1 cellular context compared by ENCODE assay signal in the genomic region with DNA sequence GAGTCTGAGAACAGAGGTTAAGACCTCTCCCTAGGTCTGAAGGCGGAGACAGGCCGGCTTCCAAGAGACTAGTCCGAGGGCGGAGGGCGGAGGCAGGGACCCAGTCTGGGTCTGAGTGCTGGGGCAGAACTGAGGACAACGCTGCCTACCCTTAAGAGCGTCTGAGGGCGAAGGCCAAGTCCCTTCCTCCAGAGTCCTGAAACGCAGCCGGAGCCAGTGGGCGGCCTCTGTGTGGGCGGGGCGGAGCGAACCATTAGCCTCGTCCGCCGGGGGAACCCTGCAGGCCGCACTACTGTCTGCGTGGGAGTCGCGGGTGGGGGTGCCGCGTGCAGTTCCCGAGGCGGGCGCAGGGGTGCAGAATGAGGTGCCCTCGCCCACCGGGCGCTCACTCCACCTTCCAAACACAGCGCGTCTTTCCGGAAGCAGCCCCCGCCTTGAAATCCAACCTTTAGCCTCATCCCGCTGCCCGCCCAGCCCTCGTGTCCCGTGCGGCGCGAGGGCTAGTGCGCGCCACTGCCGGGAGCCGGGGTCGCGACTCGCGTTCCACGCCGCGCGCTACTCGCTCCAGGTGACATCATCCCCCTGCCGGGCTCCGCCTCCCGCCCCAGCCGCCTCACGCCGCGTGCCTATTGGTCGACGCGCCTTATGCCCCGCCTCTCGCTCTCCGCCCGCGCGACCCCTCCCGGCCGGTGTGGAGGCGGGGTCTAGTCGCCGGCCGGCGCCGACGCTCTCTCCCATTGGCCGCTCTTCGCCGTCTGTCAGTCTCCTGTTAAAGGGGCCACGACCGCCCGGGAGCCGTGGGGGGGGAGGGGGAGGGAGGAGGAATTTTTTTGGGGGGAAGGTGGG.
TF ChIP-seq lines count a peak whose summit lies in the region.

A gene with protein sequence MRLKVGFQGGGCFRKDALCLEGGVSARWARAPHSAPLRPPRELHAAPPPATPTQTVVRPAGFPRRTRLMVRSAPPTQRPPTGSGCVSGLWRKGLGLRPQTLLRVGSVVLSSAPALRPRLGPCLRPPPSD (minus strand): TSS at position 579 of the 846 bp plus-strand sequence. CDS start 121 bp downstream, at position 458.

TF ChIP-seq in K562, 482 proteins besides CTCF, POLR2A, EP300 and RAD21 (continued from another document and continues in another):
- TF ChIP-seq, protein P1, sequence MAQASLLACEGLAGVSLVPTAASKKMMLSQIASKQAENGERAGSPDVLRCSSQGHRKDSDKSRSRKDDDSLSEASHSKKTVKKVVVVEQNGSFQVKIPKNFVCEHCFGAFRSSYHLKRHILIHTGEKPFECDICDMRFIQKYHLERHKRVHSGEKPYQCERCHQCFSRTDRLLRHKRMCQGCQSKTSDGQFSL (CRISPR knock-in tag; IDR thresholded peaks at IDR 0.05): peak; percentile 89
- TF ChIP-seq, protein P1 (tag; IDR thresholded peaks at IDR 0.05): peak in 1 of 2 experiments; percentile 93; a peak in 2 of 4 replicates
- TF ChIP-seq MYC (IDR thresholded peaks at IDR 0.05; ENCODE audit: low read depth, low read length) (peak; percentile 81), MYC (CRISPR knock-in tag; IDR thresholded peaks at IDR 0.05; ENCODE audit: borderline replicate concordance, low read depth) (peak; percentile 95; the same call in 1 of the 2 replicates), HMGN3 (IDR thresholded peaks at IDR 0.05; ENCODE audit: borderline replicate concordance, extremely low read depth, insufficient read length, low read depth, low read length) (peak; percentile 87), FOXK2 (conservative IDR thresholded peaks at IDR 0.05 in 1 of 2, IDR thresholded peaks at IDR 0.05 in 1 of 2; ENCODE audit: low read depth in 2 of 2) (peak in 1 of 2 experiments; percentile 99; a peak in 2 of 4 replicates), ZNF3 (CRISPR knock-in tag; IDR thresholded peaks at IDR 0.05) (0 out of 2 replicates have a peak, but pooled peaks have one; percentile 56), STAG1 (CRISPR knock-in tag; IDR thresholded peaks at IDR 0.05; ENCODE audit: borderline replicate concordance) (no peak), PCBP1 (IDR thresholded peaks at IDR 0.05; ENCODE audit: low read depth, low read length, poor library complexity, severe bottlenecking) (peak; percentile 91), ZNF184 (CRISPR knock-in tag; IDR thresholded peaks at IDR 0.05) (no peak), DPF2 (IDR thresholded peaks at IDR 0.05) (peak; percentile 70), PTRF (tag; IDR thresholded peaks at IDR 0.05) (no peak), CHD1 (IDR thresholded peaks at IDR 0.05; ENCODE audit: low read length) (peak; percentile 65), NCOA6 (IDR thresholded peaks at IDR 0.05) (no peak), SMAD1 (IDR thresholded peaks at IDR 0.05; ENCODE audit: low read depth, low read length, partially characterized antibody) (no peak), ELF4 (CRISPR knock-in tag; IDR thresholded peaks at IDR 0.05) (no peak), CAMTA2 (CRISPR knock-in tag; conservative IDR thresholded peaks at IDR 0.05) (0 out of 2 replicates have a peak, but pooled peaks have one; percentile 38), ZSCAN32 (CRISPR knock-in tag; IDR thresholded peaks at IDR 0.05) (no peak), GATAD2B (IDR thresholded peaks at IDR 0.05; ENCODE audit: borderline replicate concordance) (peak; percentile 87; the same call in 1 of the 2 replicates), TGIF2 (CRISPR knock-in tag; IDR thresholded peaks at IDR 0.05) (0 out of 2 replicates have a peak, but pooled peaks have one; percentile 67), ZNF263 (CRISPR knock-in tag; IDR thresholded peaks at IDR 0.05; ENCODE audit: borderline replicate concordance) (peak; percentile 72; the same call in 1 of the 2 replicates), NFYB (IDR thresholded peaks at IDR 0.05; ENCODE audit: extremely low read depth, insufficient read length) (peak; percentile 47), FOXJ2 (tag; IDR thresholded peaks at IDR 0.05) (no peak), ZFP36 (IDR thresholded peaks at IDR 0.05; ENCODE audit: low read depth, low read length, partially characterized antibody) (peak; percentile 83), ASH1L (IDR thresholded peaks at IDR 0.05; ENCODE audit: borderline replicate concordance, low read depth, partially characterized antibody) (no peak), POLR2AphosphoS5 (IDR thresholded peaks at IDR 0.05; ENCODE audit: control insufficient read depth, insufficient read depth, low read depth, low read length) (0 out of 2 replicates have a peak, but pooled peaks have one; percentile 42), NR2C1 (IDR thresholded peaks at IDR 0.05) (no peak), NR2C1 (tag; IDR thresholded peaks at IDR 0.05) (peak; percentile 62), FOSL1 (tag; conservative IDR thresholded peaks at IDR 0.05) (peak; percentile 49), RBFOX2 (IDR thresholded peaks at IDR 0.05; ENCODE audit: low read depth, low read length) (peak; percentile 88), NBN (IDR thresholded peaks at IDR 0.05; ENCODE audit: low read depth) (peak; percentile 81), ZNF239 (CRISPR knock-in tag; IDR thresholded peaks at IDR 0.05) (no peak), BRD4 (IDR thresholded peaks at IDR 0.05) (peak; percentile 38; the same call in 1 of the 2 replicates), SMARCA5 (IDR thresholded peaks at IDR 0.05) (no peak), RBBP5 (IDR thresholded peaks at IDR 0.05; ENCODE audit: borderline replicate concordance, insufficient read depth, low read length, poor library complexity, severe bottlenecking) (peak; percentile 44), ZNF507 (tag; conservative IDR thresholded peaks at IDR 0.05) (no peak), RHOXF2B (CRISPR knock-in tag; conservative IDR thresholded peaks at IDR 0.05) (no peak; the same call in 1 of the 2 replicates), ZNF695 (CRISPR knock-in tag; IDR thresholded peaks at IDR 0.05) (no peak), ZKSCAN1 (IDR thresholded peaks at IDR 0.05; ENCODE audit: low read depth, low read length) (peak; percentile 40; the same call in 1 of the 2 replicates), CTBP1 (IDR thresholded peaks at IDR 0.05; ENCODE audit: borderline replicate concordance) (peak; percentile 96), SIN3B (IDR thresholded peaks at IDR 0.05; ENCODE audit: low read depth) (no peak), NFXL1 (CRISPR knock-in tag; IDR thresholded peaks at IDR 0.05) (no peak), OTX1 (CRISPR knock-in tag; IDR thresholded peaks at IDR 0.05) (no peak)
- TF ChIP-seq, protein P2, sequence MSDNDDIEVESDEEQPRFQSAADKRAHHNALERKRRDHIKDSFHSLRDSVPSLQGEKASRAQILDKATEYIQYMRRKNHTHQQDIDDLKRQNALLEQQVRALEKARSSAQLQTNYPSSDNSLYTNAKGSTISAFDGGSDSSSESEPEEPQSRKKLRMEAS (CRISPR knock-in tag; IDR thresholded peaks at IDR 0.05): peak; percentile 95
- TF ChIP-seq, protein P3, sequence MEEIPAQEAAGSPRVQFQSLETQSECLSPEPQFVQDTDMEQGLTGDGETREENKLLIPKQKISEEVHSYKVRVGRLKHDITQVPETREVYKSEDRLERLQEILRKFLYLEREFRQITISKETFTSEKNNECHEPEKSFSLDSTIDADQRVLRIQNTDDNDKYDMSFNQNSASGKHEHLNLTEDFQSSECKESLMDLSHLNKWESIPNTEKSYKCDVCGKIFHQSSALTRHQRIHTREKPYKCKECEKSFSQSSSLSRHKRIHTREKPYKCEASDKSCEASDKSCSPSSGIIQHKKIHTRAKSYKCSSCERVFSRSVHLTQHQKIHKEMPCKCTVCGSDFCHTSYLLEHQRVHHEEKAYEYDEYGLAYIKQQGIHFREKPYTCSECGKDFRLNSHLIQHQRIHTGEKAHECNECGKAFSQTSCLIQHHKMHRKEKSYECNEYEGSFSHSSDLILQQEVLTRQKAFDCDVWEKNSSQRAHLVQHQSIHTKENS (CRISPR knock-in tag; IDR thresholded peaks at IDR 0.05): no peak
- TF ChIP-seq, protein P4, sequence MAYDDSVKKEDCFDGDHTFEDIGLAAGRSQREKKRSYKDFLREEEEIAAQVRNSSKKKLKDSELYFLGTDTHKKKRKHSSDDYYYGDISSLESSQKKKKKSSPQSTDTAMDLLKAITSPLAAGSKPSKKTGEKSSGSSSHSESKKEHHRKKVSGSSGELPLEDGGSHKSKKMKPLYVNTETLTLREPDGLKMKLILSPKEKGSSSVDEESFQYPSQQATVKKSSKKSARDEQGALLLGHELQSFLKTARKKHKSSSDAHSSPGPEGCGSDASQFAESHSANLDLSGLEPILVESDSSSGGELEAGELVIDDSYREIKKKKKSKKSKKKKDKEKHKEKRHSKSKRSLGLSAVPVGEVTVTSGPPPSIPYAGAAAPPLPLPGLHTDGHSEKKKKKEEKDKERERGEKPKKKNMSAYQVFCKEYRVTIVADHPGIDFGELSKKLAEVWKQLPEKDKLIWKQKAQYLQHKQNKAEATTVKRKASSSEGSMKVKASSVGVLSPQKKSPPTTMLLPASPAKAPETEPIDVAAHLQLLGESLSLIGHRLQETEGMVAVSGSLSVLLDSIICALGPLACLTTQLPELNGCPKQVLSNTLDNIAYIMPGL (CRISPR knock-in tag; IDR thresholded peaks at IDR 0.05): peak; percentile 76
- TF ChIP-seq, protein P5, sequence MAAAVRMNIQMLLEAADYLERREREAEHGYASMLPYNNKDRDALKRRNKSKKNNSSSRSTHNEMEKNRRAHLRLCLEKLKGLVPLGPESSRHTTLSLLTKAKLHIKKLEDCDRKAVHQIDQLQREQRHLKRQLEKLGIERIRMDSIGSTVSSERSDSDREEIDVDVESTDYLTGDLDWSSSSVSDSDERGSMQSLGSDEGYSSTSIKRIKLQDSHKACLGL (CRISPR knock-in tag; IDR thresholded peaks at IDR 0.05; ENCODE audit: borderline replicate concordance, poor library complexity, severe bottlenecking): no peak
- TF ChIP-seq, protein P6, sequence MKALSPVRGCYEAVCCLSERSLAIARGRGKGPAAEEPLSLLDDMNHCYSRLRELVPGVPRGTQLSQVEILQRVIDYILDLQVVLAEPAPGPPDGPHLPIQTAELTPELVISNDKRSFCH (CRISPR knock-in tag; IDR thresholded peaks at IDR 0.05): no peak
- TF ChIP-seq, protein P6 (tag; IDR thresholded peaks at IDR 0.05): peak; percentile 90
- TF ChIP-seq, protein P7, sequence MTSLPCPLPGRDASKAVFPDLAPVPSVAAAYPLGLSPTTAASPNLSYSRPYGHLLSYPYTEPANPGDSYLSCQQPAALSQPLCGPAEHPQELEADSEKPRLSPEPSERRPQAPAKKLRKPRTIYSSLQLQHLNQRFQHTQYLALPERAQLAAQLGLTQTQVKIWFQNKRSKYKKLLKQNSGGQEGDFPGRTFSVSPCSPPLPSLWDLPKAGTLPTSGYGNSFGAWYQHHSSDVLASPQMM (CRISPR knock-in tag; IDR thresholded peaks at IDR 0.05): no peak
- TF ChIP-seq, protein P8, sequence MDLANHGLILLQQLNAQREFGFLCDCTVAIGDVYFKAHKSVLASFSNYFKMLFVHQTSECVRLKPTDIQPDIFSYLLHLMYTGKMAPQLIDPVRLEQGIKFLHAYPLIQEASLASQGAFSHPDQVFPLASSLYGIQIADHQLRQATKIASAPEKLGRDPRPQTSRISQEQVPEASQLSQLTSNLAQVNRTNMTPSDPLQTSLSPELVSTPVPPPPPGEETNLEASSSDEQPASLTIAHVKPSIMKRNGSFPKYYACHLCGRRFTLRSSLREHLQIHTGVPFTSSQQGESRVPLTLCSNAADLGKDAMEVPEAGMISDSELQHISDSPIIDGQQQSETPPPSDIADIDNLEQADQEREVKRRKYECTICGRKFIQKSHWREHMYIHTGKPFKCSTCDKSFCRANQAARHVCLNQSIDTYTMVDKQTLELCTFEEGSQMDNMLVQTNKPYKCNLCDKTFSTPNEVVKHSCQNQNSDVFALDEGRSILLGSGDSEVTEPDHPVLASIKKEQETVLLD (IDR thresholded peaks at IDR 0.05): peak; percentile 89
- TF ChIP-seq, protein P9, sequence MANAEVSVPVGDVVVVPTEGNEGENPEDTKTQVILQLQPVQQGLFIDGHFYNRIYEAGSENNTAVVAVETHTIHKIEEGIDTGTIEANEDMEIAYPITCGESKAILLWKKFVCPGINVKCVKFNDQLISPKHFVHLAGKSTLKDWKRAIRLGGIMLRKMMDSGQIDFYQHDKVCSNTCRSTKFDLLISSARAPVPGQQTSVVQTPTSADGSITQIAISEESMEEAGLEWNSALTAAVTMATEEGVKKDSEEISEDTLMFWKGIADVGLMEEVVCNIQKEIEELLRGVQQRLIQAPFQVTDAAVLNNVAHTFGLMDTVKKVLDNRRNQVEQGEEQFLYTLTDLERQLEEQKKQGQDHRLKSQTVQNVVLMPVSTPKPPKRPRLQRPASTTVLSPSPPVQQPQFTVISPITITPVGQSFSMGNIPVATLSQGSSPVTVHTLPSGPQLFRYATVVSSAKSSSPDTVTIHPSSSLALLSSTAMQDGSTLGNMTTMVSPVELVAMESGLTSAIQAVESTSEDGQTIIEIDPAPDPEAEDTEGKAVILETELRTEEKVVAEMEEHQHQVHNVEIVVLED (CRISPR knock-in tag; IDR thresholded peaks at IDR 0.05): peak; percentile 69
- TF ChIP-seq, protein P10, sequence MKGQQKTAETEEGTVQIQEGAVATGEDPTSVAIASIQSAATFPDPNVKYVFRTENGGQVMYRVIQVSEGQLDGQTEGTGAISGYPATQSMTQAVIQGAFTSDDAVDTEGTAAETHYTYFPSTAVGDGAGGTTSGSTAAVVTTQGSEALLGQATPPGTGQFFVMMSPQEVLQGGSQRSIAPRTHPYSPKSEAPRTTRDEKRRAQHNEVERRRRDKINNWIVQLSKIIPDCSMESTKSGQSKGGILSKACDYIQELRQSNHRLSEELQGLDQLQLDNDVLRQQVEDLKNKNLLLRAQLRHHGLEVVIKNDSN (CRISPR knock-in tag; IDR thresholded peaks at IDR 0.05): peak; percentile 70
- TF ChIP-seq, protein P11, sequence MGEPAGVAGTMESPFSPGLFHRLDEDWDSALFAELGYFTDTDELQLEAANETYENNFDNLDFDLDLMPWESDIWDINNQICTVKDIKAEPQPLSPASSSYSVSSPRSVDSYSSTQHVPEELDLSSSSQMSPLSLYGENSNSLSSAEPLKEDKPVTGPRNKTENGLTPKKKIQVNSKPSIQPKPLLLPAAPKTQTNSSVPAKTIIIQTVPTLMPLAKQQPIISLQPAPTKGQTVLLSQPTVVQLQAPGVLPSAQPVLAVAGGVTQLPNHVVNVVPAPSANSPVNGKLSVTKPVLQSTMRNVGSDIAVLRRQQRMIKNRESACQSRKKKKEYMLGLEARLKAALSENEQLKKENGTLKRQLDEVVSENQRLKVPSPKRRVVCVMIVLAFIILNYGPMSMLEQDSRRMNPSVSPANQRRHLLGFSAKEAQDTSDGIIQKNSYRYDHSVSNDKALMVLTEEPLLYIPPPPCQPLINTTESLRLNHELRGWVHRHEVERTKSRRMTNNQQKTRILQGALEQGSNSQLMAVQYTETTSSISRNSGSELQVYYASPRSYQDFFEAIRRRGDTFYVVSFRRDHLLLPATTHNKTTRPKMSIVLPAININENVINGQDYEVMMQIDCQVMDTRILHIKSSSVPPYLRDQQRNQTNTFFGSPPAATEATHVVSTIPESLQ (CRISPR knock-in tag; IDR thresholded peaks at IDR 0.05): peak; percentile 84; the same call in 1 of the 2 replicates
